ENCODE assay signal across 26 cellular contexts in the genomic region with DNA sequence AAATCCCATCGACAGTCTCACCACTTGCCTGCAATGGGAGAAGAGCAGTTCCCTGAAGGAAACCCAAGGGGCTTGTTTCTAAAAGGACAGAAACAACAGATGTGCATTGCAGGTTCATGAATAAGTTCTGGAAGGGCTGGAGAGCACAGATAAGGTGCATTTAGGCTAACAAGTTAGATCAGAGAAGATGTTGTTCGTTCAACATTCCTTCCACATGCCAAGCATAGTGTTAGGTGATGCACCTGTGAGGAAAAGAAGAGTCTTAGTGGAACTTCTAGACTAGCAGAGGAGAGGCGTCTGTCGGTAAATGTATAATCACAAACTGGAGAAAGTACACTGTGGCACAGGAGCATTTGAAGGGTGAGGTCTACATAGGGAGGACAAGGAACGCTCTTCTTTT.
"Had no signal": no experiment of that assay in that cellular context is flagged by ENCODE, and none has a peak within 500 bp of the region (broad histone marks: within the 10 kb centered on the region; RNA-seq: fewer than 3 reads in every experiment).

No MANE protein-coding gene starts in this region.

- H3K4me3 Mint-ChIP-seq: dendritic cell treated with granulocyte-macrophage colony-stimulating factor and Interleukin-4, amounts not matched to agents 40 ng/mL and 50 ng/mL, for 4 days; effector memory CD8-positive, alpha-beta T cell had no signal

- H3K27ac ChIP-seq: colonic mucosa, coronary artery, epithelial cell of prostate, esophagus muscularis mucosa, esophagus squamous epithelium, foreskin keratinocyte, gastrocnemius medialis, gastroesophageal sphincter, heart left ventricle, heart right ventricle had no signal

- H3K36me3 ChIP-seq: colonic mucosa, esophagus squamous epithelium, gastrocnemius medialis had no signal

- H3K4me3 ChIP-seq: colonic mucosa, coronary artery, esophagus muscularis mucosa, esophagus squamous epithelium, gastrocnemius medialis, gastroesophageal sphincter, heart left ventricle, heart right ventricle had no signal

- H3K27me3 ChIP-seq: colonic mucosa, esophagus muscularis mucosa, esophagus squamous epithelium, foreskin keratinocyte, gastrocnemius medialis, gastroesophageal sphincter, heart left ventricle, heart right ventricle had no signal

- H3K27ac Mint-ChIP-seq: dendritic cell treated with granulocyte-macrophage colony-stimulating factor and Interleukin-4, amounts not matched to agents 40 ng/mL and 50 ng/mL, for 4 days; effector memory CD8-positive, alpha-beta T cell had no signal

- H3K9me3 ChIP-seq: colonic mucosa, esophagus muscularis mucosa, esophagus squamous epithelium, gastrocnemius medialis had no signal

- DNase-seq: colonic mucosa; cortex of kidney; dermis blood vessel endothelial cell; effector CD4-positive, alpha-beta T cell; effector CD8-positive, alpha-beta T cell; effector memory CD4-positive, alpha-beta T cell; effector memory CD8-positive, alpha-beta T cell; erythroblast; esophagus squamous epithelium; foreskin fibroblast; foreskin keratinocyte; foreskin melanocyte; gastrocnemius medialis; glutamatergic neuron; head of caudate nucleus; heart left ventricle; heart right ventricle had no signal

- H3K4me1 ChIP-seq: colonic mucosa, esophagus muscularis mucosa, gastrocnemius medialis, gastroesophageal sphincter, heart left ventricle, heart right ventricle had no signal

- FAIRE-seq: colon, endometrium, endothelial cell of umbilical vein, frontal cortex had no signal

- H3K27me3 Mint-ChIP-seq: dendritic cell treated with granulocyte-macrophage colony-stimulating factor and Interleukin-4, amounts not matched to agents 40 ng/mL and 50 ng/mL, for 4 days; effector memory CD8-positive, alpha-beta T cell had no signal
